ENCODE assay signal across 17 cellular contexts in the genomic region with DNA sequence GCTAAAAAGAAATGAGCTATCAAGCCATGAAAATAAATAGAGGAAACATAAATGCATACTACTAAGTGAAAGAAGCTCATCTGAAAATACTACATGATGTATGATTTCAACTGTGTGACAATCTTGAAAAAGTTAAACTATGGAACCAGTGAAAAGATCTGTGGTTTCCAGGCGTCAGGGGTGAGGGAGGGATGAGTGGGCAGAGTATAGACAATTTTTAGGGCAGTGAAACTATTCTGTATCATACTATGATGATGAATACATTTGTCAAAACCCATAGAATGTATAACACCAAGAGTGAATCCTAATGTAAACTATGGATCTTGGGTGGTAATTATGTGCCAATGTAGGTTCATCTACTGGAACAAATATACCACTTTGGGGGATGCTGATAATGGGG.
DNase-seq lines count a peak whose midpoint lies in the region; ATAC-seq lines count a peak whose summit lies in the region.
"Had no signal": no experiment of that assay in that cellular context is flagged by ENCODE, and none has a peak within 500 bp of the region (broad histone marks: within the 10 kb centered on the region; RNA-seq: fewer than 3 reads in every experiment).

No MANE protein-coding gene starts in this region.

- DNase-seq in activated CD4-positive, alpha-beta T cell treated with anti-CD3 and anti-CD28 coated beads for 48 hours: peak; percentile 41
- no peak for DNase-seq in activated CD4-positive, alpha-beta T cell treated with anti-CD3 and anti-CD28 coated beads, Interleukin-2, amount 50 U/mL, for 1 hour
- peak; percentile 13 for DNase-seq in activated naive CD4-positive, alpha-beta T cell treated with anti-CD3 and anti-CD28 coated beads, Interleukin-2, amount 50 U/mL, for 16 hours
- DNase-seq in activated naive CD4-positive, alpha-beta T cell treated with anti-CD3 and anti-CD28 coated beads, Interleukin-2, amount 10 ng/mL, durations not matched to agents 7 days and 5 days: no peak
- DNase-seq in activated T-cell treated with anti-CD3 and anti-CD28 coated beads, Interleukin-2, amount 50 U/mL, for 48 hours: peak; percentile 35 to 47
- no peak for DNase-seq in stimulated activated effector memory CD8-positive, alpha-beta T cell treated with anti-CD3 and anti-CD28 coated beads, Interleukin-12 subunit alpha, Interleukin-12 subunit beta, amount 100 ng/mL, for 72 hours (ENCODE audit: low spot score in 2 of 2)
- DNase-seq in NCI-H69 (lab: John Stamatoyannopoulos, UW): no peak
- DNase-seq: Caco-2; CD4-positive, alpha-beta T cell; GDM1; Kasumi-1; MG63; NCI-H1048; NCI-H1436; NCI-H1930; NCI-H226; NCI-H524 had no signal

- no peak overlapping the region for H3K27ac Mint-ChIP-seq in activated naive CD4-positive, alpha-beta T cell treated with anti-CD3 and anti-CD28 coated beads, Interleukin-2, amount 10 ng/mL, durations not matched to agents 7 days and 5 days
- no peak overlapping the region for H3K27ac Mint-ChIP-seq in stimulated activated effector memory CD8-positive, alpha-beta T cell treated with anti-CD3 and anti-CD28 coated beads, Interleukin-12 subunit alpha, Interleukin-12 subunit beta, amount 100 ng/mL, for 72 hours
- H3K27ac Mint-ChIP-seq: CD4-positive, alpha-beta T cell had no signal

- H3K36me3 Mint-ChIP-seq in activated naive CD4-positive, alpha-beta T cell treated with anti-CD3 and anti-CD28 coated beads, Interleukin-2, amount 10 ng/mL, durations not matched to agents 7 days and 5 days: no peaks in the 10 kb centered on the region
- H3K36me3 Mint-ChIP-seq in stimulated activated effector memory CD8-positive, alpha-beta T cell treated with anti-CD3 and anti-CD28 coated beads, Interleukin-12 subunit alpha, Interleukin-12 subunit beta, amount 100 ng/mL, for 72 hours: no peaks in the 10 kb centered on the region

- no peak overlapping the region for H3K4me3 Mint-ChIP-seq in activated naive CD4-positive, alpha-beta T cell treated with anti-CD3 and anti-CD28 coated beads, Interleukin-2, amount 10 ng/mL, durations not matched to agents 7 days and 5 days
- no peak overlapping the region for H3K4me3 Mint-ChIP-seq in stimulated activated effector memory CD8-positive, alpha-beta T cell treated with anti-CD3 and anti-CD28 coated beads, Interleukin-12 subunit alpha, Interleukin-12 subunit beta, amount 100 ng/mL, for 72 hours
- H3K4me3 Mint-ChIP-seq: CD4-positive, alpha-beta T cell had no signal

- no peaks in the 10 kb centered on the region for H3K4me1 Mint-ChIP-seq in activated naive CD4-positive, alpha-beta T cell treated with anti-CD3 and anti-CD28 coated beads, Interleukin-2, amount 10 ng/mL, durations not matched to agents 7 days and 5 days
- no peaks in the 10 kb centered on the region for H3K4me1 Mint-ChIP-seq in stimulated activated effector memory CD8-positive, alpha-beta T cell treated with anti-CD3 and anti-CD28 coated beads, Interleukin-12 subunit alpha, Interleukin-12 subunit beta, amount 100 ng/mL, for 72 hours

- no peaks in the 10 kb centered on the region for H3K27me3 Mint-ChIP-seq in activated naive CD4-positive, alpha-beta T cell treated with anti-CD3 and anti-CD28 coated beads, Interleukin-2, amount 10 ng/mL, durations not matched to agents 7 days and 5 days
- H3K27me3 Mint-ChIP-seq: CD4-positive, alpha-beta T cell had no signal

- H3K9me3 Mint-ChIP-seq in activated naive CD4-positive, alpha-beta T cell treated with anti-CD3 and anti-CD28 coated beads, Interleukin-2, amount 10 ng/mL, durations not matched to agents 7 days and 5 days: no peaks in the 10 kb centered on the region
- H3K9me3 Mint-ChIP-seq in stimulated activated effector memory CD8-positive, alpha-beta T cell treated with anti-CD3 and anti-CD28 coated beads, Interleukin-12 subunit alpha, Interleukin-12 subunit beta, amount 100 ng/mL, for 72 hours: no peaks in the 10 kb centered on the region
- H3K9me3 Mint-ChIP-seq: CD4-positive, alpha-beta T cell had no signal

- peak; percentile 95 for ATAC-seq in stimulated activated effector memory CD8-positive, alpha-beta T cell treated with anti-CD3 and anti-CD28 coated beads, Interleukin-12 subunit alpha, Interleukin-12 subunit beta, amount 100 ng/mL, for 72 hours

- CTCF ChIA-PET in activated naive CD4-positive, alpha-beta T cell treated with anti-CD3 and anti-CD28 coated beads, Interleukin-2, amount 10 ng/mL, durations not matched to agents 7 days and 5 days (lab: Charles Lee): interaction anchor here (0.7 kb wide), 1 partner anchor 21 kb away, joined by 4 read pairs; no protein-coding TSS in a partner anchor

Comparison
In these comparisons a context has a peak if more than half of its experiments do, and no peak if none do; other contexts are left out.
1. DNase-seq: peak in activated CD4-positive, alpha-beta T cell treated with anti-CD3 and anti-CD28 coated beads for 48 hours (single experiment), activated naive CD4-positive, alpha-beta T cell treated with anti-CD3 and anti-CD28 coated beads, Interleukin-2, amount 50 U/mL, for 16 hours (single experiment) and activated T-cell treated with anti-CD3 and anti-CD28 coated beads, Interleukin-2, amount 50 U/mL, for 48 hours (2 of 2); none in activated CD4-positive, alpha-beta T cell treated with anti-CD3 and anti-CD28 coated beads, Interleukin-2, amount 50 U/mL, for 1 hour (single experiment), activated naive CD4-positive, alpha-beta T cell treated with anti-CD3 and anti-CD28 coated beads, Interleukin-2, amount 10 ng/mL, durations not matched to agents 7 days and 5 days (single experiment), stimulated activated effector memory CD8-positive, alpha-beta T cell treated with anti-CD3 and anti-CD28 coated beads, Interleukin-12 subunit alpha, Interleukin-12 subunit beta, amount 100 ng/mL, for 72 hours (0 of 2) and NCI-H69 (single experiment).